ENCODE assay signal across 1 cellular context in genomic region chr3:9901967-9902366, GRCh38.
TF ChIP-seq lines count a peak whose summit lies in the region.

No MANE protein-coding gene starts in this region.

TF ChIP-seq in IMR-90, 13 proteins besides CTCF, POLR2A, EP300 and RAD21 (continued from another document):
- TF ChIP-seq, protein P1, sequence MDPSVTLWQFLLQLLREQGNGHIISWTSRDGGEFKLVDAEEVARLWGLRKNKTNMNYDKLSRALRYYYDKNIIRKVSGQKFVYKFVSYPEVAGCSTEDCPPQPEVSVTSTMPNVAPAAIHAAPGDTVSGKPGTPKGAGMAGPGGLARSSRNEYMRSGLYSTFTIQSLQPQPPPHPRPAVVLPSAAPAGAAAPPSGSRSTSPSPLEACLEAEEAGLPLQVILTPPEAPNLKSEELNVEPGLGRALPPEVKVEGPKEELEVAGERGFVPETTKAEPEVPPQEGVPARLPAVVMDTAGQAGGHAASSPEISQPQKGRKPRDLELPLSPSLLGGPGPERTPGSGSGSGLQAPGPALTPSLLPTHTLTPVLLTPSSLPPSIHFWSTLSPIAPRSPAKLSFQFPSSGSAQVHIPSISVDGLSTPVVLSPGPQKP (IDR thresholded peaks at IDR 0.05; ENCODE audit: borderline replicate concordance, low read depth, low read length): no peak
- TF ChIP-seq SMC3 (IDR thresholded peaks at IDR 0.05; ENCODE audit: low read depth, low read length): no peak
- TF ChIP-seq FOS (IDR thresholded peaks at IDR 0.05; ENCODE audit: low read depth, low read length): no peak
- no peak for TF ChIP-seq MAFK (IDR thresholded peaks at IDR 0.05; ENCODE audit: low read depth, low read length)
- no peak for TF ChIP-seq MAZ (IDR thresholded peaks at IDR 0.05; ENCODE audit: borderline replicate concordance, low read depth, low read length)
- TF ChIP-seq RFX5 (IDR thresholded peaks at IDR 0.05; ENCODE audit: low read depth, low read length): no peak
- no peak for TF ChIP-seq RCOR1 (IDR thresholded peaks at IDR 0.05; ENCODE audit: insufficient replicate concordance, low read length)
- TF ChIP-seq USF2 (IDR thresholded peaks at IDR 0.05; ENCODE audit: low read depth, low read length): no peak
